ENCODE assay signal across 1 cellular context in the genomic region with DNA sequence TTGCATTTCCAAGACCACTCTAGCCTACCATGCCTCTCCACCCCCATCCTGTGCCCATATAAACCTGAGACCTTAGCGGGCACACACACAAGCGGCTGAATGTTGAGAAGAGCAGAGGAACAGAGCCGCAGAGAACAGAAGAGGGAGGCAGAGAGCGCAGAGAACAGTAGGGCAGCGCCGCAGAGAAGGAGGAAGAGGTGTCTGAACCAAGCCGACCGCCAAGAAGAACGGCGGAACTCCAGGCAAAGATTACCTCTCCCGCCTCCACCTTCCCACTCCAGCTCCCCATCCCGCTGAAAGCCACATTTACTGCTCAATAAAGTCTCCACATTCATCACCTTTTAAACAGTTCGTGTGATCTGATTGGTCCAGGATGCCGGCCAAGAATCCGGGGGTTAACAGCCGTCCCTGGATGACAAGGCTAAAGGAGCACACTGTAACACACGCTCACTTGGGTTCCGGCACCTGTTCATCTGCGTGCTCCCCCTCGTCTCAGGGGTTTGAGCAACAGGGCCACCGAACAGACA.
TF ChIP-seq lines count a peak whose summit lies in the region.

No MANE protein-coding gene starts in this region.

TF ChIP-seq in A549, 52 proteins besides CTCF, POLR2A, EP300 and RAD21 (continued from another document):
- no peak for TF ChIP-seq BCL3 (IDR thresholded peaks at IDR 0.05)
- TF ChIP-seq HOXA7 (CRISPR knock-in tag; IDR thresholded peaks at IDR 0.05): no peak
- TF ChIP-seq BHLHE40 (IDR thresholded peaks at IDR 0.05; ENCODE audit: low read depth, low read length): no peak
